In the genomic region with DNA sequence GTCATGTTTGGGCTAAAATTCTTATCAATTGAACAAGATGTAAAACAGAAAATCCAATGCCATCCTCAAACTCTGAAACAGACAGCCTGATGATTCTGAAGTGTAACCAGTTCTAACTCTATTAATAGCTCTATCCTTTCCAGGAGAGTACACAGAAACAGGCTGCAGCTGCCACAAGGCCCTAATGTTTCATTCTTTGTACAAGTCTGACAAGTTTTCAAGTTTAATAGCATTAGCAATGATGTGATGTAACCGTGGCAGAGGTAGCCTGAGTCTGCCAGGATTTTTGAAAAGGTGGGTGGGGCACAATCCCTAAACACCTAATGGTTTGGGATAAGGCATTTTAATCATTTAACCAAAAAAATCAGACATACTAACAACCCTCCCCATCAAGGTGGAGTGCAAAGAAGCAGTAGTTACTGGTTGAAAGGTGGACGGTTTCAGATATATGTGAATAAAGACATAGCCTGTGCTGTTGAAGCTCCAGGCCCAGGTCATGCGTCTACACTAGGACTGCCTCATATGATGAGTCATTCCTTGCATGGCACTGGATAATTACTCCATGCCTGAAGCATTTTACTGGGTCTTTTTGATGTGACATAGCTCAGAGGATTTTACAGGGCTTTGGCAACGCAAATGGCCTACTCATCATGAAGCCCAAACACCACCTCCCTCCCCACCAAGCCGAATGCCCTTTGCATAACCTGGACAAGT, we compare ENCODE assay signal across 11 cellular contexts.
DNase-seq lines count a peak whose midpoint lies in the region; ATAC-seq and TF ChIP-seq lines count a peak whose summit lies in the region.
"Had no signal": no experiment of that assay in that cellular context is flagged by ENCODE, and none has a peak within 500 bp of the region (broad histone marks: within the 10 kb centered on the region; RNA-seq: fewer than 3 reads in every experiment).

No MANE protein-coding gene starts in this region.

- ATAC-seq in GM18498 (IDR thresholded peaks at IDR 0.05; ENCODE audit: unreplicated experiment) (no peak), T-helper 17 cell (no peak)

- H3K27ac Mint-ChIP-seq in T-helper 17 cell = no peak overlapping the region

- no peak for TF ChIP-seq CTCF in ascending aorta (IDR thresholded peaks at IDR 0.05)

- intact Hi-C loops in ascending aorta (cut with DNase I) = no loop called here

- H3K9me3 ChIP-seq in ascending aorta (no peaks in the 10 kb centered on the region), T-helper 17 cell (ENCODE audit: control insufficient read depth, low read length, poor library complexity, severe bottlenecking) (no peaks in the 10 kb centered on the region)

- no peaks in the 10 kb centered on the region for H3K27me3 Mint-ChIP-seq in T-helper 17 cell

- no peak overlapping the region for H3K4me3 Mint-ChIP-seq in T-helper 17 cell

- H3K36me3 Mint-ChIP-seq in T-helper 17 cell (ENCODE audit: low read depth) = no peaks in the 10 kb centered on the region

- peaks cover 5% of the 10 kb centered on the region for H3K4me1 Mint-ChIP-seq in T-helper 17 cell

- no peaks in the 10 kb centered on the region for H3K36me3 ChIP-seq in ascending aorta

- no peaks in the 10 kb centered on the region for H3K4me1 ChIP-seq in ascending aorta

- DNase-seq in A172 (ENCODE audit: low spot score) (peak; percentile 2), HPDE6-E6E7 (ENCODE audit: extremely low spot score) (peak; percentile 54), SHP77 treated with DMSO at 0.1 percent for 48 hours (lab: John Stamatoyannopoulos, UW) (peak; percentile 28), iris pigment epithelial cell (ENCODE audit: low read depth) (peak; percentile 19), AG20443 (ENCODE audit: low spot score) (no peak), ascending aorta (ENCODE audit: low spot score in 2 of 2) (no peak), T-helper 17 cell (no peak)
- DNase-seq: activated T-cell treated with anti-CD3 and anti-CD28 coated beads, Interleukin-2, amount 50 U/mL, for 1 hour; C1 segment of cervical spinal cord; NCI-H1092 had no signal

- H3K27me3 ChIP-seq in ascending aorta = no peaks in the 10 kb centered on the region

- H3K4me3 ChIP-seq in ascending aorta = no peak overlapping the region

- no peak overlapping the region for H3K27ac ChIP-seq in ascending aorta

Comparison
In these comparisons a context has a peak if more than half of its experiments do, and no peak if none do; other contexts are left out.
1. DNase-seq: peak in A172 (single experiment), HPDE6-E6E7 (single experiment), SHP77 treated with DMSO at 0.1 percent for 48 hours (single experiment) and iris pigment epithelial cell (single experiment); none in AG20443 (single experiment), ascending aorta (0 of 2) and T-helper 17 cell (0 of 3).